ENCODE assay signal across 1 cellular context in genomic region chr1:159058751-159059150, GRCh38.
TF ChIP-seq lines count a peak whose summit lies in the region.

No MANE protein-coding gene starts in this region.

TF ChIP-seq in K562, 482 proteins besides CTCF, POLR2A, EP300 and RAD21:
- TF ChIP-seq NR3C1 (CRISPR knock-in tag; IDR thresholded peaks at IDR 0.05), result no peak
- TF ChIP-seq GABPA (tag; conservative IDR thresholded peaks at IDR 0.05; ENCODE audit: low read depth), result peak; percentile 53
